In genomic region chr5:123960526-123960925, GRCh38 we compare ENCODE assay signal across 34 cellular contexts.
"Had no signal": no experiment of that assay in that cellular context is flagged by ENCODE, and none has a peak within 500 bp of the region (broad histone marks: within the 10 kb centered on the region; RNA-seq: fewer than 3 reads in every experiment).

No MANE protein-coding gene starts in this region.

- H3K36me3 ChIP-seq: adrenal gland, ascending aorta, cardiac muscle cell had no signal

- ATAC-seq: activated CD8-positive, alpha-beta T cell treated with anti-CD3 and anti-CD28 coated beads for 36 hours; activated naive CD4-positive, alpha-beta T cell treated with anti-CD3 and anti-CD28 coated beads, Interleukin-2, amount 50 U/mL, for 72 hours; activated T-cell treated with anti-CD3 and anti-CD28 coated beads, Interleukin-2, amount 50 U/mL, for 4 hours; activated T-cell treated with anti-CD3 and anti-CD28 coated beads, Interleukin-2, amount 50 U/mL, for 72 hours; activated T-helper 17 cell treated with anti-CD3 and anti-CD28 coated beads, Interleukin-2, amount 50 U/mL, for 72 hours had no signal

- H3K27me3 ChIP-seq: adrenal gland, ascending aorta, cardiac muscle cell had no signal

- DNase-seq: activated B cell treated with CpG ODN at 0.5 μM for 24 hours; activated CD4-positive, alpha-beta memory T cell treated with anti-CD3 and anti-CD28 coated beads for 36 hours; activated CD4-positive, alpha-beta T cell treated with anti-CD3 and anti-CD28 coated beads for 4 hours; activated CD4-positive, alpha-beta T cell treated with anti-CD3 and anti-CD28 coated beads, Interleukin-2, amount 10 ng/mL, durations not matched to agents 24 days and 14 days; activated CD4-positive, alpha-beta T cell treated with anti-CD3 and anti-CD28 coated beads, Interleukin-2, amount 50 U/mL, for 1 hour; activated CD4-positive, alpha-beta T cell treated with anti-CD3 and anti-CD28 coated beads, Interleukin-2, amount 50 U/mL, for 4 hours; activated CD4-positive, CD25-positive, alpha-beta regulatory T cell treated with anti-CD3 and anti-CD28 coated beads, Interleukin-2, amount 50 U/mL, for 72 hours; activated CD8-positive, alpha-beta memory T cell treated with anti-CD3 and anti-CD28 coated beads, Interleukin-2, amount 50 U/mL, for 4 hours; activated CD8-positive, alpha-beta T cell treated with anti-CD3 and anti-CD28 coated beads for 36 hours; activated effector memory CD4-positive, alpha-beta T cell treated with anti-CD3 and anti-CD28 coated beads, Interleukin-2, amount 50 U/mL, for 16 hours; activated gamma-delta T cell treated with Interleukin-2 at 50 U/mL for 16 hours; activated naive CD4-positive, alpha-beta T cell; activated naive CD4-positive, alpha-beta T cell treated with anti-CD3 and anti-CD28 coated beads for 36 hours; activated naive CD4-positive, alpha-beta T cell treated with anti-CD3 and anti-CD28 coated beads, Interleukin-2, amount 50 U/mL, for 16 hours; activated naive CD8-positive, alpha-beta T cell treated with anti-CD3 and anti-CD28 coated beads for 36 hours; activated T-cell treated with anti-CD3 and anti-CD28 coated beads for 4 hours; activated T-cell treated with anti-CD3 and anti-CD28 coated beads, Interleukin-2, amount 50 U/mL, for 1 hour; activated T-cell treated with anti-CD3 and anti-CD28 coated beads, Interleukin-2, amount 50 U/mL, for 4 hours; activated T-cell treated with anti-CD3 and anti-CD28 coated beads, Interleukin-2, amount 50 U/mL, for 72 hours; adrenal gland; amygdala; anterior cingulate cortex; caudate nucleus; cerebellar nuclear complex; T-helper 1 cell; T-helper 2 cell; T-helper 9 cell had no signal

- H3K4me1 ChIP-seq: adrenal gland, ascending aorta had no signal

- H3K9me3 ChIP-seq: adrenal gland, ascending aorta had no signal

- H3K27ac ChIP-seq: adrenal gland, ascending aorta, cardiac muscle cell, VCaP had no signal

- H3K4me3 ChIP-seq: adrenal gland, ascending aorta, cardiac muscle cell had no signal

- FAIRE-seq: bronchial epithelial cell, TTC549 had no signal
